ENCODE assay signal across 9 cellular contexts in genomic region chr1:15886613-15887167, GRCh38. TPM values are rescaled to one million over a fixed set of nuclear protein-coding genes. Genes with fewer than 3 reads are reported as not detected.
DNase-seq lines count a peak whose midpoint lies in the region; ATAC-seq and TF ChIP-seq lines count a peak whose summit lies in the region.
"Had no signal": no experiment of that assay in that cellular context is flagged by ENCODE, and none has a peak within 500 bp of the region (broad histone marks: within the 10 kb centered on the region; RNA-seq: fewer than 3 reads in every experiment).

No MANE protein-coding gene starts in this region.

- H3K36me3 ChIP-seq in CD8-positive, alpha-beta T cell (ENCODE audit: insufficient read depth, low read length), result no peaks in the 10 kb centered on the region
- H3K36me3 ChIP-seq in PC-3 (ENCODE audit: low read depth, low read length), result no peaks in the 10 kb centered on the region; the same call in 1 of the 2 replicates

- peaks cover 22% of the 10 kb centered on the region for H3K4me1 ChIP-seq in CD8-positive, alpha-beta T cell (ENCODE audit: insufficient read depth, low read length)
- peaks cover 20% of the 10 kb centered on the region for H3K4me1 ChIP-seq in PC-3 (ENCODE audit: insufficient read depth, low read length)

- no peak for TF ChIP-seq CTCF in CD8-positive, alpha-beta T cell (IDR thresholded peaks at IDR 0.05)
- TF ChIP-seq CTCF in PC-3 (conservative IDR thresholded peaks at IDR 0.05; ENCODE audit: low read depth, low read length), result no peak
- no peak for TF ChIP-seq CTCF in epithelial cell of proximal tubule (conservative IDR thresholded peaks at IDR 0.05; ENCODE audit: low read depth, low read length)
- no peak for TF ChIP-seq CTCF in osteocyte (IDR thresholded peaks at IDR 0.05)

- H3K36me3 Mint-ChIP-seq in CD8-positive, alpha-beta T cell, result peaks cover 25% of the 10 kb centered on the region
- peaks cover 6% of the 10 kb centered on the region for H3K36me3 Mint-ChIP-seq in osteocyte (ENCODE audit: unreplicated experiment)

- H3K4me3 ChIP-seq in CD8-positive, alpha-beta T cell (ENCODE audit: low read depth, low read length), result peak overlapping the region; percentile 23
- H3K4me3 ChIP-seq in PC-3 (ENCODE audit: low read length) (peak overlapping the region; percentile 55), epithelial cell of proximal tubule (ENCODE audit: low read depth, low read length) (peak overlapping the region; percentile 48)

- BruUV-seq in PC-3 (replicated peaks; lab: Mats Ljungman, UMichigan), result no TSS peak

- no peaks in the 10 kb centered on the region for H3K27me3 Mint-ChIP-seq in CD8-positive, alpha-beta T cell (ENCODE audit: low read depth)
- no peaks in the 10 kb centered on the region for H3K27me3 Mint-ChIP-seq in osteocyte (ENCODE audit: unreplicated experiment)

- H2AFZ ChIP-seq in PC-3 (ENCODE audit: low read length), result no peak overlapping the region

- H3K9ac ChIP-seq in PC-3 (ENCODE audit: low read length), result peak overlapping the region; percentile 3; the same call in 1 of the 2 replicates

- H3K9me3 Mint-ChIP-seq in CD8-positive, alpha-beta T cell, result no peaks in the 10 kb centered on the region
- H3K9me3 Mint-ChIP-seq in osteocyte (ENCODE audit: unreplicated experiment), result no peaks in the 10 kb centered on the region

- H3K4me3 Mint-ChIP-seq in CD8-positive, alpha-beta T cell, result peak overlapping the region; percentile 62
- peak overlapping the region; percentile 79 for H3K4me3 Mint-ChIP-seq in osteocyte (ENCODE audit: unreplicated experiment)

- intact Hi-C loops in CD8-positive, alpha-beta T cell (cut with DNase I, micrococcal nuclease), result no loop called here
- intact Hi-C loops in PC-3 (cut with micrococcal nuclease), result loop anchor here (5.0 kb wide), 1 partner anchor 34 kb away; no protein-coding TSS in a partner anchor

- peak overlapping the region; percentile 5 for H3K27ac Mint-ChIP-seq in CD8-positive, alpha-beta T cell
- H3K27ac Mint-ChIP-seq in osteocyte (ENCODE audit: unreplicated experiment), result peak overlapping the region; percentile 100

- POLR2A ChIA-PET in CD8-positive, alpha-beta T cell (lab: Charles Lee), result interaction anchor here (0.6 to 0.9 kb wide), 2 partner anchors 38 to 1249 kb away, joined by 3 read pairs; no protein-coding TSS in a partner anchor
- POLR2A ChIA-PET in PC-3 (lab: Charles Lee; ENCODE audit: unreplicated experiment), result no interaction called here

- no peaks in the 10 kb centered on the region for H3K9me2 ChIP-seq in PC-3 (replicated peaks; ENCODE audit: low read length)

- CTCF ChIA-PET in CD8-positive, alpha-beta T cell (lab: Charles Lee), result interaction anchor here (1.3 to 1.6 kb wide), 3 partner anchors 16 to 71 kb away, joined by 3 to 6 read pairs (median 4); no protein-coding TSS in a partner anchor
- CTCF ChIA-PET in PC-3 (lab: Charles Lee), result no interaction called here

- ATAC-seq in CD8-positive, alpha-beta T cell, result no peak
- ATAC-seq in PC-3, result peak; percentile 5; the same call in 1 of the 2 replicates
- no peak for ATAC-seq in HG03460 (IDR thresholded peaks at IDR 0.05; ENCODE audit: unreplicated experiment)

- peaks cover 19% of the 10 kb centered on the region for H3F3A ChIP-seq in PC-3 (ENCODE audit: low read length, unreplicated experiment)

- no peak for DNase-seq in CD8-positive, alpha-beta T cell
- no peak for DNase-seq in PC-3
- DNase-seq in epithelial cell of proximal tubule (ENCODE audit: low read depth), result no peak
- no peak for DNase-seq in osteocyte (ENCODE audit: extremely low spot score, unreplicated experiment)
- no peak for DNase-seq in AG08396 (ENCODE audit: low spot score)
- no peak for DNase-seq in amygdala (lab: John Stamatoyannopoulos, UW)
- no peak for DNase-seq in NCI-H446 (lab: John Stamatoyannopoulos, UW)
- DNase-seq: activated naive CD4-positive, alpha-beta T cell treated with anti-CD3 and anti-CD28 coated beads, Interleukin-2, amount 50 U/mL, for 16 hours had no signal

- H3K4me2 ChIP-seq in PC-3 (ENCODE audit: low read length), result peak overlapping the region; percentile 79

- H3K27ac ChIP-seq in CD8-positive, alpha-beta T cell (ENCODE audit: low read depth, low read length), result no peak overlapping the region
- peak overlapping the region; percentile 73 for H3K27ac ChIP-seq in PC-3 (ENCODE audit: low read length)

- peaks cover 7% of the 10 kb centered on the region for H4K20me1 ChIP-seq in PC-3 (ENCODE audit: low read length)

- no peaks in the 10 kb centered on the region for H3K9me3 ChIP-seq in CD8-positive, alpha-beta T cell (ENCODE audit: low read length)
- no peaks in the 10 kb centered on the region for H3K9me3 ChIP-seq in PC-3 (ENCODE audit: low read length)

- H3K79me2 ChIP-seq in PC-3 (ENCODE audit: low read length), result peaks cover 100% of the 10 kb centered on the region

- no peaks in the 10 kb centered on the region for H3K27me3 ChIP-seq in CD8-positive, alpha-beta T cell (ENCODE audit: insufficient read depth, low read length)
- no peaks in the 10 kb centered on the region for H3K27me3 ChIP-seq in PC-3 (ENCODE audit: low read length)

- peaks cover 52% of the 10 kb centered on the region for H3K4me1 Mint-ChIP-seq in CD8-positive, alpha-beta T cell (ENCODE audit: low read depth)
- peaks cover 64% of the 10 kb centered on the region for H3K4me1 Mint-ChIP-seq in osteocyte (ENCODE audit: unreplicated experiment)

RNA-seq across cellular contexts. Expression of gene SPEN, which starts 39.2 kb away (rescaled TPM):
- 10 to 100 TPM; 85.9 to 87.3 TPM for total RNA-seq in CD8-positive, alpha-beta T cell
- total RNA-seq in PC-3 (2014; rRNA removed) (26.7 and 35.7 TPM in 2 replicates), epithelial cell of proximal tubule (10.4 and 10.6 TPM in 2 replicates), osteocyte (54.0 and 59.8 TPM in 2 replicates)
